In the genomic region with DNA sequence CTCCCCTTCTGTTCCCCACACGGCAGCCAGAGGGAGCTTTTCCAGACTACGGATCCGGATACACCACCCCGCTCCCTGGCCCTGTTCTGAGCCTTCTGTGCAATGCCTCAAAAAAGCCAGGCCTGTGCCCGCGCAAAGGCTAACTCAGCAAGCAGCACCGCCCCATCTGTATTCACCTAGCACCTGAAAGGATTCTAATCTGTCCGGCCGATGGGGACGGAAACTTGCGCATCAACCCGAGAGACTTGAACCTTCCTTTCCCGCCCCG, we compare ENCODE assay signal across 8 cellular contexts. TPM values are rescaled to one million over a fixed set of nuclear protein-coding genes. Genes with fewer than 3 reads are reported as not detected.
DNase-seq lines count a peak whose midpoint lies in the region; ATAC-seq and TF ChIP-seq lines count a peak whose summit lies in the region.

No MANE protein-coding gene starts in this region.

- peak overlapping the region; percentile 94 for H3K4me3 Mint-ChIP-seq in stimulated activated memory B cell treated with anti-CD40 and anti-IgM and Interleukin-4, amounts not matched to agents 10 μg/mL and 1 μg/mL and 100 μg/mL, for 72 hours

- peaks cover 56% of the 10 kb centered on the region for H3K4me1 Mint-ChIP-seq in stimulated activated memory B cell treated with anti-CD40 and anti-IgM and Interleukin-4, amounts not matched to agents 10 μg/mL and 1 μg/mL and 100 μg/mL, for 72 hours

- TF ChIP-seq CTCF in lung (IDR thresholded peaks at IDR 0.05; ENCODE audit: control extremely low read depth, extremely low read depth), result peak; percentile 18

- H3K9me3 Mint-ChIP-seq in stimulated activated memory B cell treated with anti-CD40 and anti-IgM and Interleukin-4, amounts not matched to agents 10 μg/mL and 1 μg/mL and 100 μg/mL, for 72 hours, result no peaks in the 10 kb centered on the region

- WGBS in lung, 2 donors, result 0% methylated on average over 14 of the region's 14 CpGs

- peak overlapping the region; percentile 98 for H3K27ac Mint-ChIP-seq in stimulated activated memory B cell treated with anti-CD40 and anti-IgM and Interleukin-4, amounts not matched to agents 10 μg/mL and 1 μg/mL and 100 μg/mL, for 72 hours

- peak overlapping the region; percentile 65 for H3K4me3 ChIP-seq in lung

- H3K27ac ChIP-seq in lung (ENCODE audit: low read depth in 1 of 2, low read length in 1 of 2), result peak overlapping the region; percentile 91 to 94

- no peaks in the 10 kb centered on the region for H3K9me3 ChIP-seq in lung (ENCODE audit: control insufficient read depth in 2 of 2, insufficient read depth in 1 of 2, low read length in 1 of 2)

- H3K36me3 Mint-ChIP-seq in stimulated activated memory B cell treated with anti-CD40 and anti-IgM and Interleukin-4, amounts not matched to agents 10 μg/mL and 1 μg/mL and 100 μg/mL, for 72 hours, result peaks cover 24% of the 10 kb centered on the region

- peak; percentile 79 for DNase-seq in EH (ENCODE audit: low read depth)
- DNase-seq in NCI-H524 (lab: John Stamatoyannopoulos, UW), result peak; percentile 64 to 85
- DNase-seq in activated CD4-positive, alpha-beta T cell treated with anti-CD3 and anti-CD28 coated beads, Interleukin-2, amount 50 U/mL, for 1 hour, result peak; percentile 47
- DNase-seq in effector CD8-positive, alpha-beta T cell (lab: John Stamatoyannopoulos, UW), result peak; percentile 29
- DNase-seq in lung (ENCODE audit: low spot score), result peak; percentile 58

- H3K27me3 ChIP-seq in lung (ENCODE audit: control insufficient read depth, insufficient read depth), result no peaks in the 10 kb centered on the region

- H3K36me3 ChIP-seq in lung (ENCODE audit: control insufficient read depth in 2 of 2, insufficient read depth in 2 of 2, low read length in 2 of 2), result peaks cover 0 to 16% of the 10 kb centered on the region in 2 donors

- peaks cover 2 to 18% of the 10 kb centered on the region in 2 donors for H3K4me1 ChIP-seq in lung (ENCODE audit: control insufficient read depth in 2 of 2, insufficient read depth in 2 of 2, low read length in 2 of 2)

- no peaks in the 10 kb centered on the region for H3K27me3 Mint-ChIP-seq in stimulated activated memory B cell treated with anti-CD40 and anti-IgM and Interleukin-4, amounts not matched to agents 10 μg/mL and 1 μg/mL and 100 μg/mL, for 72 hours

- ATAC-seq in HG03108 (IDR thresholded peaks at IDR 0.05; ENCODE audit: unreplicated experiment) (peak; percentile 5), lung (ENCODE audit: insufficient read depth, low FRiP score) (peak; percentile 31), GM18517 (IDR thresholded peaks at IDR 0.05; ENCODE audit: unreplicated experiment) (no peak)
- ATAC-seq in stimulated activated memory B cell treated with anti-CD40 and anti-IgM and Interleukin-4, amounts not matched to agents 10 μg/mL and 1 μg/mL and 100 μg/mL, for 72 hours, result peak; percentile 2

RNA-seq across cellular contexts. Expression of a gene that starts 0.6 kb away (rescaled TPM):
- total RNA-seq in lung, result 10 to 100 TPM in 1 of 2 donors, 1 to 10 TPM in 1; 6.0 to 20.2 TPM
- polyA plus RNA-seq in lung, result 1 to 10 TPM; 7.7 to 9.6 TPM

RNA-seq across cellular contexts. Expression of a gene that starts 7.2 kb away (rescaled TPM):
- 10 to 100 TPM in 1 of 2 donors, 1 to 10 TPM in 1; 7.9 to 11.3 TPM for total RNA-seq in lung
- polyA plus RNA-seq in lung, result 10 to 100 TPM; 14.6 to 19.0 TPM

RNA-seq across cellular contexts. Expression of a gene that starts 24.8 kb away (rescaled TPM):
- total RNA-seq in lung, result 100 to 1,000 TPM; 171 to 250 TPM
- 100 to 1,000 TPM; 175 to 188 TPM for polyA plus RNA-seq in lung

RNA-seq across cellular contexts. Expression of a gene that starts 35.9 kb away (rescaled TPM):
- total RNA-seq in lung, result 100 to 1,000 TPM in 1 of 2 donors, 10 to 100 TPM in 1; 87.7 to 156 TPM
- polyA plus RNA-seq in lung, result 100 to 1,000 TPM; 227 to 309 TPM

RNA-seq across cellular contexts. Expression of a gene that starts 39.4 kb away (rescaled TPM):
- total RNA-seq in lung, result 10 to 100 TPM; 25.9 to 55.6 TPM
- polyA plus RNA-seq in lung, result 10 to 100 TPM; 55.7 to 60.7 TPM

Comparison
In these comparisons a context has a peak if more than half of its experiments do, and no peak if none do; other contexts are left out.
1. DNase-seq: peak in every context shown above with its lines; median percentile 79 in EH; 74 in NCI-H524; 58 in lung; 47 in activated CD4-positive, alpha-beta T cell treated with anti-CD3 and anti-CD28 coated beads, Interleukin-2, amount 50 U/mL, for 1 hour; 29 in effector CD8-positive, alpha-beta T cell.